ENCODE assay signal across 2 cellular contexts in the genomic region with DNA sequence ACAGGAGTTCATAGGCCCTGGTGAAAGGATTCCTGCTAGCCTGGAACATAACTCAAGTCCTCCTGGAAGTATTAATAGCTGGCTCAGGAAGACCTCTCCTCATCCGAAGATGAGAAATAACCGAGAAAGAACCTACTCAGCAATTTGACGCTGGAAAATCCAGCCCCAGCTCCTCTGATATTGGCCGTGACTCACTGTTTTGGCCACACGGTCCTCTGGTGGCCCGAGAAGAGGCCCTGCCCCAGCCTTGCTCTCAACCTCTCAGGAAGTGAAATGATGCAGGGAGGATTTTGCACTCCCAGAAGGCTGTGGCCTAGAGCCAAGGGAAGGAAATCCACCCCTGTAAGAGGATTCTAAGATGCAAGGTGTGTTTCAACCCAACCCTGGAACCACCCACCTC.
TF ChIP-seq lines count a peak whose summit lies in the region.

No MANE protein-coding gene starts in this region.

TF ChIP-seq in IMR-90, 13 proteins besides CTCF, POLR2A, EP300 and RAD21:
- TF ChIP-seq NFE2L2 (IDR thresholded peaks at IDR 0.05; ENCODE audit: low read depth, low read length) (no peak), MAFK (IDR thresholded peaks at IDR 0.05; ENCODE audit: low read depth, low read length) (peak; percentile 54)

TF ChIP-seq in HepG2, 621 proteins besides CTCF, POLR2A, EP300 and RAD21:
- TF ChIP-seq MAFF (IDR thresholded peaks at IDR 0.05; ENCODE audit: low read depth, low read length) (peak; percentile 62), ZZZ3 (CRISPR knock-in tag; IDR thresholded peaks at IDR 0.05; ENCODE audit: borderline replicate concordance) (no peak), IRF2 (CRISPR knock-in tag; IDR thresholded peaks at IDR 0.05) (no peak), IKZF4 (CRISPR knock-in tag; IDR thresholded peaks at IDR 0.05; ENCODE audit: borderline replicate concordance, low read depth, not compliant biosample characterization) (no peak), MAFK (conservative IDR thresholded peaks at IDR 0.05 in 1 of 2, IDR thresholded peaks at IDR 0.05 in 1 of 2; ENCODE audit: low read length in 2 of 2) (peak; percentile 67 to 79)
